10 cellular contexts compared by ENCODE assay signal in genomic region chrX:57929373-57929772, GRCh38. TPM values are rescaled to one million over a fixed set of nuclear protein-coding genes. Genes with fewer than 3 reads are reported as not detected.
DNase-seq lines count a peak whose midpoint lies in the region; ATAC-seq and TF ChIP-seq lines count a peak whose summit lies in the region.
"Had no signal": no experiment of that assay in that cellular context is flagged by ENCODE, and none has a peak within 500 bp of the region (broad histone marks: within the 10 kb centered on the region; RNA-seq: fewer than 3 reads in every experiment).

No MANE protein-coding gene starts in this region.

- no peak overlapping the region for H3K4ac ChIP-seq in neuronal stem cell (ENCODE audit: low read length)

- H4K8ac ChIP-seq in neuronal stem cell (ENCODE audit: low read depth, low read length) = no peak overlapping the region

- peak; percentile 21 for DNase-seq in NCI-H1092 treated with DMSO at 0.1 percent for 48 hours (lab: John Stamatoyannopoulos, UW)
- DNase-seq in NCI-H1092 (lab: John Stamatoyannopoulos, UW) = no peak
- no peak for DNase-seq in LNCaP clone FGC (ENCODE audit: low read depth)
- peak; percentile 4 for DNase-seq in cerebellum (ENCODE audit: low spot score)
- DNase-seq in progenitor cell of endocrine pancreas (ENCODE audit: low spot score, unreplicated experiment) = no peak
- no peak for DNase-seq in neuronal stem cell (ENCODE audit: low spot score)
- no peak for DNase-seq in T1000 (lab: John Stamatoyannopoulos, UW)

- H2BK120ac ChIP-seq in neuronal stem cell (ENCODE audit: low read depth, low read length) = no peak overlapping the region

- no peak overlapping the region for H3K4me2 ChIP-seq in neuronal stem cell (ENCODE audit: insufficient read depth, low read length, poor library complexity, severe bottlenecking)
- H3K4me2 ChIP-seq: BLaER1 had no signal

- H3K27me3 Mint-ChIP-seq in progenitor cell of endocrine pancreas = no peaks in the 10 kb centered on the region

- no peaks in the 10 kb centered on the region for H3K36me3 ChIP-seq in neuronal stem cell (replicated peaks in 1 of 2; ENCODE audit: control insufficient read depth in 2 of 2, insufficient read depth in 2 of 2, low read length in 2 of 2)
- H3K36me3 ChIP-seq: BLaER1, SJCRH30 had no signal

- no peaks in the 10 kb centered on the region for H3K79me1 ChIP-seq in neuronal stem cell (ENCODE audit: low read depth, low read length)

- H2BK5ac ChIP-seq in neuronal stem cell (ENCODE audit: low read length) = no peak overlapping the region

- no peak overlapping the region for H4K91ac ChIP-seq in neuronal stem cell (ENCODE audit: low read depth, low read length, poor library complexity)

- H2BK15ac ChIP-seq in neuronal stem cell (ENCODE audit: low read length) = no peak overlapping the region

- H3K14ac ChIP-seq in neuronal stem cell (ENCODE audit: low read length) = no peak overlapping the region

- H3K4me1 Mint-ChIP-seq in progenitor cell of endocrine pancreas (ENCODE audit: low read depth) = no peaks in the 10 kb centered on the region

- peaks cover 31% of the 10 kb centered on the region for H3K9me3 Mint-ChIP-seq in progenitor cell of endocrine pancreas (ENCODE audit: low read depth)

- no peak overlapping the region for H3K4me3 Mint-ChIP-seq in progenitor cell of endocrine pancreas (ENCODE audit: low read depth)

- no peaks in the 10 kb centered on the region for H3K27me3 ChIP-seq in neuronal stem cell (ENCODE audit: control insufficient read depth in 3 of 3, insufficient read depth in 3 of 3, low read depth in 1 of 3, low read length in 3 of 3)
- H3K27me3 ChIP-seq: BLaER1, SJCRH30 had no signal

- no peak overlapping the region for H3K18ac ChIP-seq in neuronal stem cell (ENCODE audit: low read length)

- H3K4me3 ChIP-seq in LNCaP clone FGC (ENCODE audit: low read depth, low read length) = no peak overlapping the region
- H3K4me3 ChIP-seq in neuronal stem cell (ENCODE audit: low read length in 2 of 2) = no peak overlapping the region
- H3K4me3 ChIP-seq: BLaER1, SJCRH30 had no signal

- TF ChIP-seq CTCF in LNCaP clone FGC (IDR thresholded peaks at IDR 0.05; ENCODE audit: control insufficient read depth, extremely low read depth, insufficient read depth) (peak; percentile 63), progenitor cell of endocrine pancreas (IDR thresholded peaks at IDR 0.05; ENCODE audit: unreplicated experiment) (peak; percentile 34)

- no peak overlapping the region for H3K27ac ChIP-seq in neuronal stem cell (replicated peaks; ENCODE audit: low read length)
- H3K27ac ChIP-seq: BLaER1, SJCRH30 had no signal

- H3K36me3 Mint-ChIP-seq in progenitor cell of endocrine pancreas (ENCODE audit: insufficient read depth) = no peaks in the 10 kb centered on the region

- no peak overlapping the region for H3K9ac ChIP-seq in neuronal stem cell (ENCODE audit: low read depth, low read length, poor library complexity)
- H3K9ac ChIP-seq: BLaER1 had no signal

- H2AFZ ChIP-seq in neuronal stem cell (ENCODE audit: low read length) = no peak overlapping the region

- H2AK5ac ChIP-seq in neuronal stem cell (ENCODE audit: low read depth, low read length) = no peak overlapping the region

- H3K9me3 ChIP-seq in neuronal stem cell (replicated peaks in 1 of 2; ENCODE audit: control insufficient read depth in 2 of 2, insufficient read depth in 1 of 2, low read depth in 1 of 2, low read length in 2 of 2) = peaks cover 0 to 3% of the 10 kb centered on the region in 2 donors
- H3K9me3 ChIP-seq: BLaER1, SJCRH30 had no signal

- no peak overlapping the region for H3K27ac Mint-ChIP-seq in progenitor cell of endocrine pancreas

- H3K23ac ChIP-seq in neuronal stem cell (ENCODE audit: low read depth, low read length, poor library complexity) = no peak overlapping the region

- H3K4me1 ChIP-seq in neuronal stem cell (ENCODE audit: control insufficient read depth in 2 of 2, insufficient read depth in 1 of 2, low read depth in 1 of 2, low read length in 2 of 2) = no peaks in the 10 kb centered on the region
- H3K4me1 ChIP-seq: BLaER1, SJCRH30 had no signal

- no peak for ATAC-seq in HG02840 (IDR thresholded peaks at IDR 0.05; ENCODE audit: low FRiP score, unreplicated experiment)

- no peak overlapping the region for H2BK12ac ChIP-seq in neuronal stem cell (ENCODE audit: low read length)

RNA-seq across cellular contexts. Expression of gene ZXDA, which starts 19.1 kb away (rescaled TPM):
- total RNA-seq in cerebellum (18.5 TPM), progenitor cell of endocrine pancreas (0.67 and 0.93 TPM in 2 replicates)
- polyA plus RNA-seq in neuronal stem cell (2013, experiment 1 of 2) = 0.64 TPM
- polyA plus RNA-seq in neuronal stem cell (2013, experiment 2 of 2) = 0.50 TPM

Comparison
In these comparisons a context has a peak if more than half of its experiments do, and no peak if none do; other contexts are left out.
1. DNase-seq: peak in NCI-H1092 treated with DMSO at 0.1 percent for 48 hours (single experiment) and cerebellum (single experiment); none in NCI-H1092 (single experiment), LNCaP clone FGC (single experiment), progenitor cell of endocrine pancreas (single experiment), neuronal stem cell (single experiment) and T1000 (single experiment).
2. RNA of gene ZXDA, which starts 19.1 kb away (total RNA-seq): 18.5 TPM in cerebellum (single experiment); 0.67 to 0.93 TPM in progenitor cell of endocrine pancreas; every median in the first group is over 10 times any median in the second.